In the genomic region with DNA sequence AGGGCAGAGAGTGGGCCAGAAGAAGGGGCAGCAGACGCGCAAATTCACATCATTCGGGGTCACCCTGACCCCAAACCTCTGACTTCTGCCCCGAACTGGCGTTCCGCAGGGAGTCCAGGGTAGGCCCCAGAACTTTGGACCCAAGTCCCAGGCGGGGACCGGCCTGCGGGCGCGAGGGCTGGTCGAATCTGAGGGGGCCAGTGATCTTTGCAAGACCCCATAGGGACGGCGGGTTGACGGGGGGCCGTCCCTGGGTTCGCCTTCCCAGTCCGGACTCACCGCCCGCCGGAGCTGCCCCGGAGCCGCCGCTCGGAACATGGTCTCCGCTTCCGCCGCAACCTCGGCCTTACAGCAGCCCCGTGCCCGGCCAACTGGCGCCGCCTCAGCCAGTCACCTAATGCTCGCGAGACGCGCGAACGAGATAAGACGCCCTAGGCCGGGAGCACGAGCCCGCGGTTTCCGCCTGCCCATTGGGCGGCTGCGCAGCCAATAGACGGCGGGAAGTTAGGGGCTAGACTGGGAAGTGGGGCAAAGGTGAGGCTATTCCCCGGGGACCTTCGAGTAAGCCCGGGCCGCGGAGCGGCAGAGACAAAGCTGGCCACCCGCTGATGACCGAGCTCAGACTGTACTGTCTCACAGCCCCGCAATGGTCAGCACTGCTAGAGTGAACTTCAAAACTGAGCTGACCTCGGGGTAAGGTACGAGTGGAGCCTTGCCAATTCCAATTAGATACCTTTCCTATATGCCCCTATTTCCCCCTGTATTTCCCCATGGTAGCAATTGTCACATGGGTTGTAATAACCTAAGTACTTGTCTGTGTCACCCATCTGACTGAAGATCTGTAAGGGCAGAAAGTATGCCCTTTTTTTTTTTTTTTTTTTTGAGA, we compare ENCODE assay signal across 8 cellular contexts. TPM values are rescaled to one million over a fixed set of nuclear protein-coding genes. Genes with fewer than 3 reads are reported as not detected.
DNase-seq lines count a peak whose midpoint lies in the region; ATAC-seq and TF ChIP-seq lines count a peak whose summit lies in the region.

A gene (minus strand): TSS at position 399 of the 886 bp plus-strand sequence. CDS start 81 bp downstream, at position 318.

- BruUV-seq in PC-3 (replicated peaks; lab: Mats Ljungman, UMichigan): no TSS peak

- CTCF ChIA-PET in PC-3 (lab: Charles Lee): no interaction called here

- peaks cover 4% of the 10 kb centered on the region; the same call in 1 of the 2 replicates for H4K20me1 ChIP-seq in PC-3 (ENCODE audit: low read length)

- H3K9me3 ChIP-seq in PC-3 (ENCODE audit: low read length) (no peaks in the 10 kb centered on the region), esophagus (ENCODE audit: control insufficient read depth in 2 of 2, insufficient read depth in 1 of 2, low read depth in 1 of 2, low read length in 1 of 2) (no peaks in the 10 kb centered on the region), muscle layer of colon (ENCODE audit: low read length) (no peaks in the 10 kb centered on the region)

- intact Hi-C loops in PC-3 (cut with micrococcal nuclease): no loop called here

- H3K9ac ChIP-seq in PC-3 (ENCODE audit: low read length): peak within 1 kb of the TSS; percentile 94
- H3K9ac ChIP-seq in muscle layer of colon (ENCODE audit: low read length): peak within 1 kb of the TSS; percentile 91

- 0% methylated on average over 59 to 60 of the region's 60 CpGs for WGBS in esophagus, 2 donors

- peak within 1 kb of the TSS; percentile 97 for H3K4me2 ChIP-seq in PC-3 (ENCODE audit: low read length)

- no peaks in the 10 kb centered on the region for H3K9me2 ChIP-seq in PC-3 (replicated peaks; ENCODE audit: low read length)

- no peaks in the 10 kb centered on the region for H3K27me3 ChIP-seq in PC-3 (ENCODE audit: low read length)
- no peaks in the 10 kb centered on the region for H3K27me3 ChIP-seq in esophagus (ENCODE audit: control insufficient read depth in 1 of 2, insufficient read depth in 2 of 2, low read length in 2 of 2)
- no peaks in the 10 kb centered on the region for H3K27me3 ChIP-seq in muscle layer of colon (ENCODE audit: control insufficient read depth in 1 of 2, insufficient read depth in 2 of 2, low read length in 2 of 2)

- H3K4me1 ChIP-seq in PC-3 (ENCODE audit: insufficient read depth, low read length) (peaks cover 45% of the 10 kb centered on the region), esophagus (ENCODE audit: control insufficient read depth in 2 of 2, insufficient read depth in 2 of 2, low read length in 1 of 2) (peaks cover 0 to 4% of the 10 kb centered on the region in 2 donors), muscle layer of colon (ENCODE audit: insufficient read depth, low read length) (peaks cover 12% of the 10 kb centered on the region)

- ATAC-seq in GM21717 (IDR thresholded peaks at IDR 0.05; ENCODE audit: unreplicated experiment): peak; percentile 95
- ATAC-seq in PC-3: peak; percentile 64

- H2AFZ ChIP-seq in PC-3 (ENCODE audit: low read length): peak within 1 kb of the TSS; percentile 56

- H3K79me2 ChIP-seq in PC-3 (ENCODE audit: low read length): peaks cover 50% of the 10 kb centered on the region

- H3K4me3 ChIP-seq in Jurkat, Clone E6-1 (ENCODE audit: low read length): peak within 1 kb of the TSS; percentile 75
- H3K4me3 ChIP-seq in PC-3 (ENCODE audit: low read length) (peak within 1 kb of the TSS; percentile 83), esophagus (ENCODE audit: low read depth in 1 of 2, low read length in 2 of 2) (peak within 1 kb of the TSS; percentile 82 to 94), muscle layer of colon (ENCODE audit: low read depth in 1 of 2, low read length in 2 of 2) (peak within 1 kb of the TSS; percentile 83 to 85)

- H3F3A ChIP-seq in PC-3 (ENCODE audit: low read length, unreplicated experiment): peaks cover 11% of the 10 kb centered on the region

- POLR2A ChIA-PET in PC-3 (lab: Charles Lee; ENCODE audit: unreplicated experiment): interaction anchor here (0.7 kb wide), 1 partner anchor 173 kb away, joined by 4 read pairs; no protein-coding TSS in a partner anchor

- H3K27ac ChIP-seq in PC-3 (ENCODE audit: low read length) (peak within 1 kb of the TSS; percentile 96), esophagus (ENCODE audit: low read depth in 2 of 2, low read length in 1 of 2) (peak within 1 kb of the TSS; percentile 86 to 91), muscle layer of colon (ENCODE audit: low read depth, low read length) (peak within 1 kb of the TSS; percentile 75)

- no peaks in the 10 kb centered on the region for H3K36me3 ChIP-seq in PC-3 (ENCODE audit: low read depth, low read length)
- H3K36me3 ChIP-seq in esophagus (ENCODE audit: control insufficient read depth in 2 of 2, insufficient read depth in 2 of 2, low read length in 1 of 2): no peaks in the 10 kb centered on the region
- H3K36me3 ChIP-seq in muscle layer of colon (ENCODE audit: insufficient read depth, low read length): no peaks in the 10 kb centered on the region

- no peak for TF ChIP-seq CTCF in PC-3 (conservative IDR thresholded peaks at IDR 0.05; ENCODE audit: low read depth, low read length)

- peak; percentile 97 for DNase-seq in DMS53 (lab: John Stamatoyannopoulos, UW)
- peak; percentile 74 for DNase-seq in Jurkat, Clone E6-1 (ENCODE audit: low read depth, low spot score)
- DNase-seq in PC-3: peak; percentile 91
- DNase-seq in activated T-cell treated with anti-CD3 and anti-CD28 coated beads, Interleukin-2, amount 50 U/mL, for 1 hour: peak; percentile 83
- DNase-seq in stimulated activated CD8-positive, alpha-beta memory T cell treated with anti-CD3 and anti-CD28 coated beads, Interleukin-7, amount 100 ng/mL, for 1 hour (ENCODE audit: low read depth in 2 of 2): peak; percentile 76 to 82

RNA-seq across cellular contexts. Expression of the gene that starts here (rescaled TPM):
- polyA plus RNA-seq in Jurkat, Clone E6-1 (2012; ENCODE audit: insufficient read depth, insufficient read length): 122 TPM
- 128 and 160 TPM in 2 replicates for total RNA-seq in PC-3 (2014; rRNA removed)
- polyA plus RNA-seq in esophagus: 100 to 1,000 TPM in 1 of 2 donors, 10 to 100 TPM in 1; 43.5 to 111 TPM

Comparison
In these comparisons a context has a peak if more than half of its experiments do, and no peak if none do; other contexts are left out.
1. Peak in every context shown above with its lines: DNase-seq, ATAC-seq, H3K4me3 ChIP-seq and H3K27ac ChIP-seq.